Comparison of ENCODE assay signal across 18 cellular contexts in genomic region chr20:63471002-63471718, GRCh38. TPM values are rescaled to one million over a fixed set of nuclear protein-coding genes. Genes with fewer than 3 reads are reported as not detected.
DNase-seq lines count a peak whose midpoint lies in the region; ATAC-seq and TF ChIP-seq lines count a peak whose summit lies in the region.
"Had no signal": no experiment of that assay in that cellular context is flagged by ENCODE, and none has a peak within 500 bp of the region (broad histone marks: within the 10 kb centered on the region; RNA-seq: fewer than 3 reads in every experiment).

No MANE protein-coding gene starts in this region.

- H3K9me2 ChIP-seq in hepatocyte (replicated peaks; ENCODE audit: insufficient read depth): no peaks in the 10 kb centered on the region

- no peaks in the 10 kb centered on the region for H4K20me1 ChIP-seq in hepatocyte (ENCODE audit: insufficient read depth, poor library complexity, severe bottlenecking)

- ATAC-seq in HG03565 (IDR thresholded peaks at IDR 0.05; ENCODE audit: unreplicated experiment): no peak
- ATAC-seq: body of pancreas, GM12878, lower lobe of right lung, Right ventricle myocardium inferior had no signal

- no peaks in the 10 kb centered on the region for H3K9me3 ChIP-seq in HUES64 (ENCODE audit: insufficient read depth, low read depth, low read length)
- no peaks in the 10 kb centered on the region for H3K9me3 ChIP-seq in hepatocyte (ENCODE audit: low read depth)
- H3K9me3 ChIP-seq in neuron (ENCODE audit: low read length): no peaks in the 10 kb centered on the region
- H3K9me3 ChIP-seq: body of pancreas, lower lobe of right lung had no signal

- H3K4me1 ChIP-seq in HUES64 (ENCODE audit: insufficient read depth, low read length) (peaks cover 8% of the 10 kb centered on the region; the same call in 1 of the 2 replicates), hepatocyte (ENCODE audit: insufficient read depth) (peaks cover 3% of the 10 kb centered on the region), neuron (ENCODE audit: insufficient read depth, low read length) (peaks cover 28% of the 10 kb centered on the region)

- H3K4me3 ChIP-seq in HUES64 (ENCODE audit: low read length): peak overlapping the region; percentile 74
- H3K4me3 ChIP-seq in hepatocyte: no peak overlapping the region
- peak overlapping the region; percentile 65 for H3K4me3 ChIP-seq in neuron (ENCODE audit: low read length)
- H3K4me3 ChIP-seq: body of pancreas, GM12878 had no signal

- peak overlapping the region; percentile 56 for H3K9ac ChIP-seq in HUES64 (ENCODE audit: low read depth, low read length)

- H3K27ac ChIP-seq in HUES64 (ENCODE audit: low read depth, low read length): no peak overlapping the region
- H3K27ac ChIP-seq in hepatocyte: no peak overlapping the region
- H3K27ac ChIP-seq: body of pancreas, lower lobe of right lung had no signal

- H2AFZ ChIP-seq in hepatocyte: no peak overlapping the region
- H2AFZ ChIP-seq in neuron (ENCODE audit: low read depth, low read length): no peak overlapping the region

- H3K79me2 ChIP-seq in hepatocyte: no peaks in the 10 kb centered on the region

- H3K36me3 ChIP-seq in HUES64 (ENCODE audit: insufficient read depth, low read length): no peaks in the 10 kb centered on the region
- H3K36me3 ChIP-seq in hepatocyte (replicated peaks; ENCODE audit: insufficient read depth, low read depth): no peaks in the 10 kb centered on the region
- peaks cover 4% of the 10 kb centered on the region for H3K36me3 ChIP-seq in neuron (ENCODE audit: insufficient read depth, low read length)
- H3K36me3 ChIP-seq: lower lobe of right lung had no signal

- peak overlapping the region; percentile 84 for H3K4me2 ChIP-seq in hepatocyte

- H3K27me3 ChIP-seq in HUES64 (ENCODE audit: insufficient read depth, low read length) (peaks cover 35% of the 10 kb centered on the region), hepatocyte (peaks cover 74% of the 10 kb centered on the region), neuron (ENCODE audit: insufficient read depth, low read length) (peaks cover 19% of the 10 kb centered on the region)

- DNase-seq in D341Med (ENCODE audit: low spot score): peak; percentile 76
- no peak for DNase-seq in hepatocyte (ENCODE audit: low spot score)
- no peak for DNase-seq in HT-29 (ENCODE audit: low spot score)
- no peak for DNase-seq in activated effector memory CD4-positive, alpha-beta T cell treated with anti-CD3 and anti-CD28 coated beads, Interleukin-2, amount 50 U/mL, for 16 hours
- DNase-seq: activated CD8-positive, alpha-beta memory T cell treated with anti-CD3 and anti-CD28 coated beads, Interleukin-2, amount 50 U/mL, for 4 hours; activated naive CD4-positive, alpha-beta T cell treated with anti-CD3 and anti-CD28 coated beads for 36 hours; body of pancreas; CD4-positive, alpha-beta T cell; KG1; lower lobe of right lung; naive thymus-derived CD8-positive, alpha-beta T cell; NCI-H1048; NCI-H226 had no signal

- WGBS in HUES64: 6% methylated on average over 45 of the region's 47 CpGs
- WGBS in hepatocyte (ENCODE audit: low lambda C conversion rate, missing lambda C conversion rate): 10% methylated on average over 36 of the region's 47 CpGs

- no peak for TF ChIP-seq CTCF in hepatocyte (IDR thresholded peaks at IDR 0.05; ENCODE audit: poor library complexity)

RNA-seq across cellular contexts. Expression of gene KCNQ2, which starts 1.3 kb away (rescaled TPM):
- polyA plus RNA-seq in HUES64 (2013, experiment 1 of 2): 45.5 TPM
- 67.8 TPM for polyA plus RNA-seq in HUES64 (2013, experiment 2 of 2)
- 2.9 and 3.5 TPM in 2 replicates for total RNA-seq in hepatocyte
- 4.3 and 5.4 TPM in 2 replicates for polyA plus RNA-seq in hepatocyte
- 0.08 and 0.13 TPM in 2 replicates for total RNA-seq in HT-29 (2014; rRNA removed; shearing (Covaris generic))
- total RNA-seq: activated naive CD4-positive, alpha-beta T cell treated with anti-CD3 and anti-CD28 coated beads for 36 hours; CD4-positive, alpha-beta T cell; lower lobe of right lung had no signal
- polyA plus RNA-seq: naive thymus-derived CD8-positive, alpha-beta T cell had no signal

RNA-seq across cellular contexts. Expression of gene EEF1A2, which starts 27.7 kb away (rescaled TPM):
- polyA plus RNA-seq in HUES64 (2013, experiment 1 of 2): 6.7 TPM
- 8.9 TPM for polyA plus RNA-seq in HUES64 (2013, experiment 2 of 2)
- total RNA-seq in hepatocyte: 18.5 and 23.5 TPM in 2 replicates
- polyA plus RNA-seq in hepatocyte: 12.0 and 14.8 TPM in 2 replicates
- 29.8 and 38.0 TPM in 2 replicates for total RNA-seq in HT-29 (2014; rRNA removed; shearing (Covaris generic))
- polyA plus RNA-seq: GM12878; naive thymus-derived CD8-positive, alpha-beta T cell had no signal

RNA-seq across cellular contexts. Expression of gene PPDPF, which starts 49.4 kb away (rescaled TPM):
- polyA plus RNA-seq in HUES64 (2013, experiment 1 of 2): 133 TPM
- polyA plus RNA-seq in HUES64 (2013, experiment 2 of 2): 191 TPM
- 47.6 and 55.1 TPM in 2 replicates for total RNA-seq in hepatocyte
- polyA plus RNA-seq in hepatocyte: 330 and 333 TPM in 2 replicates
- 384 and 468 TPM in 2 replicates for total RNA-seq in HT-29 (2014; rRNA removed; shearing (Covaris generic))
